ENCODE assay signal across 17 cellular contexts in the genomic region with DNA sequence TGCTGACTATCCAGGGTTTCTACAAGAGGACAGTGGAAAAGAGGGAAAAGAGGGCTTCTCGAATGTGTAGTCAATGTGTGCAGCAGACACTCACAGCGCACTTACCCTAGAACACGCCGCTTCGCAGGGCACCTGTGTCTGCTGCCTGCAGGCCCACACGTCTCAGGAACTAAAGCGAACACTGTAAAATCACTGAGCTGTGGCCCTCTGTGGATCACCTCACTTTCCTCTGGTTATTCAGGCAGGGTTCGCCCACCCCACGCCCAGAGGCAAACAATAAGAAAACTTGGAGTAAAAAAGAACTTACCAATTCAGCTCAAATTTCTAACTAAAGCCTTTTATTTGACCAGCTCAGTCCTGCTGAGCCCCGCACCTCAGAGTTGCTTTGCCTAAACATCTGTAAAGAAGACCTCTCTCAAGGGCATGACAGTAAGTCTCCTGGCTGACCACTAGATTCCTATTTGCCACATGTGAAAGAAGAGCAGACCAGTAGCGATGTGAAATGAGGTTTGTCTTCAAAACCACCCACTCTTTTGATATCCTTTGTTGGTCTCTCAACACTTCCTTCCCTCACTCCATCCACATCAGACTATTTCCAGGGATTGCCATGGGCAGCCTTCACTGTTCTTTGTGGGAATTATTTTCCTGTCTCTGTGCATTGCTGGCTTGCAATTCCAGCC. TPM values are rescaled to one million over a fixed set of nuclear protein-coding genes. Genes with fewer than 3 reads are reported as not detected.
DNase-seq lines count a peak whose midpoint lies in the region; ATAC-seq and TF ChIP-seq lines count a peak whose summit lies in the region.
"Had no signal": no experiment of that assay in that cellular context is flagged by ENCODE, and none has a peak within 500 bp of the region (broad histone marks: within the 10 kb centered on the region; RNA-seq: fewer than 3 reads in every experiment).

No MANE protein-coding gene starts in this region.

- no peak for TF ChIP-seq EP300 in esophagus muscularis mucosa (IDR thresholded peaks at IDR 0.05)

- no peaks in the 10 kb centered on the region for H3K36me3 ChIP-seq in CD8-positive, alpha-beta memory T cell (ENCODE audit: insufficient read depth, low read length)
- H3K36me3 ChIP-seq in RWPE2 (ENCODE audit: low read depth) (no peaks in the 10 kb centered on the region), esophagus muscularis mucosa (no peaks in the 10 kb centered on the region), vagina (no peaks in the 10 kb centered on the region), breast epithelium (no peaks in the 10 kb centered on the region)
- H3K36me3 ChIP-seq: pancreas, SJSA1, transverse colon had no signal

- H3K27ac ChIP-seq in CD8-positive, alpha-beta memory T cell (ENCODE audit: low read depth, low read length): no peak overlapping the region
- peak overlapping the region; percentile 92 for H3K27ac ChIP-seq in RWPE2 (ENCODE audit: poor library complexity, severe bottlenecking)
- H3K27ac ChIP-seq in esophagus muscularis mucosa (replicated peaks in 1 of 4): peak overlapping the region in 1 of 4 donors; percentile 10
- no peak overlapping the region for H3K27ac ChIP-seq in vagina
- no peak overlapping the region for H3K27ac ChIP-seq in breast epithelium
- H3K27ac ChIP-seq: pancreas, SJSA1, transverse colon had no signal

- H3K27me3 ChIP-seq in CD8-positive, alpha-beta memory T cell (ENCODE audit: insufficient read depth, low read length, poor library complexity, severe bottlenecking): no peaks in the 10 kb centered on the region
- no peaks in the 10 kb centered on the region for H3K27me3 ChIP-seq in RWPE2 (ENCODE audit: insufficient read depth, poor library complexity, severe bottlenecking)
- H3K27me3 ChIP-seq in esophagus muscularis mucosa: no peaks in the 10 kb centered on the region
- H3K27me3 ChIP-seq in vagina: no peaks in the 10 kb centered on the region
- no peaks in the 10 kb centered on the region for H3K27me3 ChIP-seq in breast epithelium
- H3K27me3 ChIP-seq: pancreas, SJSA1, transverse colon had no signal

- no peak overlapping the region for H3K4me3 ChIP-seq in CD8-positive, alpha-beta memory T cell (ENCODE audit: low read length)
- H3K4me3 ChIP-seq in RWPE2 (ENCODE audit: severe bottlenecking) (no peak overlapping the region), esophagus muscularis mucosa (no peak overlapping the region), vagina (no peak overlapping the region), breast epithelium (no peak overlapping the region)
- H3K4me3 ChIP-seq: pancreas, SJSA1, transverse colon had no signal

- POLR2A ChIA-PET in CD8-positive, alpha-beta memory T cell (lab: Charles Lee): no interaction called here

- H3K9me3 Mint-ChIP-seq in CD8-positive, alpha-beta memory T cell: no peaks in the 10 kb centered on the region

- intact Hi-C loops in esophagus muscularis mucosa (cut with DNase I): no loop called here
- intact Hi-C loops in vagina (cut with DNase I): no loop called here
- intact Hi-C loops in breast epithelium (cut with DNase I; ENCODE audit: low total_unique reads): no loop called here

- WGBS in esophagus muscularis mucosa: 94% methylated on average over 11 of the region's 11 CpGs

- CTCF ChIA-PET in CD8-positive, alpha-beta memory T cell (lab: Charles Lee): no interaction called here

- no peak for ATAC-seq in RWPE2 (ENCODE audit: low read depth)
- ATAC-seq: HepG2 had no signal

- peaks cover 0 to 3% (median 2%) of the 10 kb centered on the region in 3 donors for H3K36me3 Mint-ChIP-seq in CD8-positive, alpha-beta memory T cell

- peak overlapping the region; percentile 5 to 83 (median 54) for H3K27ac Mint-ChIP-seq in CD8-positive, alpha-beta memory T cell

- H3K27me3 Mint-ChIP-seq in CD8-positive, alpha-beta memory T cell: no peaks in the 10 kb centered on the region

- H3K4me3 Mint-ChIP-seq in CD8-positive, alpha-beta memory T cell: peak overlapping the region in 1 of 7 donors; percentile 11

- no peak for TF ChIP-seq POLR2A in esophagus muscularis mucosa (IDR thresholded peaks at IDR 0.05; ENCODE audit: low read depth)
- no peak for TF ChIP-seq POLR2A in vagina (IDR thresholded peaks at IDR 0.05)
- no peak for TF ChIP-seq POLR2A in breast epithelium (IDR thresholded peaks at IDR 0.05)

- peaks cover 69 to 96% (median 96%) of the 10 kb centered on the region in 3 donors for H3K4me1 Mint-ChIP-seq in CD8-positive, alpha-beta memory T cell

- no peaks in the 10 kb centered on the region for H3K9me3 ChIP-seq in CD8-positive, alpha-beta memory T cell (ENCODE audit: low read length)
- no peaks in the 10 kb centered on the region for H3K9me3 ChIP-seq in RWPE2 (ENCODE audit: severe bottlenecking)
- no peaks in the 10 kb centered on the region for H3K9me3 ChIP-seq in esophagus muscularis mucosa
- H3K9me3 ChIP-seq in vagina: no peaks in the 10 kb centered on the region
- H3K9me3 ChIP-seq in breast epithelium: no peaks in the 10 kb centered on the region
- H3K9me3 ChIP-seq: pancreas, transverse colon had no signal

- TF ChIP-seq CTCF in RWPE2 (IDR thresholded peaks at IDR 0.05; ENCODE audit: poor library complexity, severe bottlenecking) (no peak), esophagus muscularis mucosa (IDR thresholded peaks at IDR 0.05) (no peak), vagina (IDR thresholded peaks at IDR 0.05) (no peak), breast epithelium (IDR thresholded peaks at IDR 0.05) (no peak)

- no peak for DNase-seq in CD8-positive, alpha-beta memory T cell
- DNase-seq in RWPE2 (ENCODE audit: low spot score) (no peak), esophagus muscularis mucosa (ENCODE audit: extremely low spot score) (peak; percentile 83), renal cortical epithelial cell (ENCODE audit: low read depth) (peak; percentile 32), vagina (ENCODE audit: extremely low spot score in 2 of 2) (no peak), breast epithelium (ENCODE audit: low spot score in 2 of 2) (no peak), NCI-H1930 (lab: John Stamatoyannopoulos, UW) (no peak)
- DNase-seq: activated CD8-positive, alpha-beta memory T cell treated with anti-CD3 and anti-CD28 coated beads, Interleukin-2, amount 50 U/mL, for 48 hours; activated effector memory CD4-positive, alpha-beta T cell treated with anti-CD3 and anti-CD28 coated beads, Interleukin-2, amount 50 U/mL, for 16 hours; anterior cingulate cortex; HCEC 1CT; NCI-H1417 treated with DMSO at 0.1 percent for 48 hours; NCI-H2171 treated with DMSO at 0.1 percent for 48 hours; pancreas; transverse colon had no signal

- H3K4me1 ChIP-seq in CD8-positive, alpha-beta memory T cell (ENCODE audit: insufficient read depth, low read length): peaks cover 81% of the 10 kb centered on the region
- peaks cover 45% of the 10 kb centered on the region for H3K4me1 ChIP-seq in RWPE2 (ENCODE audit: insufficient read depth, poor library complexity, severe bottlenecking)
- peaks cover 35 to 59% (median 55%) of the 10 kb centered on the region in 4 donors for H3K4me1 ChIP-seq in esophagus muscularis mucosa
- H3K4me1 ChIP-seq in vagina: peaks cover 26% of the 10 kb centered on the region
- H3K4me1 ChIP-seq in breast epithelium: no peaks in the 10 kb centered on the region
- H3K4me1 ChIP-seq: pancreas had no signal

RNA-seq across cellular contexts. Expression of gene DOCK9, which starts 19.3 kb away (rescaled TPM):
- total RNA-seq in CD8-positive, alpha-beta memory T cell: 10 to 100 TPM; 35.4 to 38.9 TPM
- polyA plus RNA-seq in CD8-positive, alpha-beta memory T cell: 23.9 TPM
- total RNA-seq in esophagus muscularis mucosa (100 to 1,000 TPM; 127 to 191 (median 154) TPM), renal cortical epithelial cell (84.4 and 92.7 TPM in 2 replicates), vagina (88.4 TPM), breast epithelium (100 to 1,000 TPM in 1 of 3 donors, 10 to 100 TPM in 2; 85.5 to 155 (median 92.2) TPM)

Comparison
In these comparisons a context has a peak if more than half of its experiments do, and no peak if none do; other contexts are left out.
1. DNase-seq: peak in esophagus muscularis mucosa (single experiment) and renal cortical epithelial cell (single experiment); none in CD8-positive, alpha-beta memory T cell (0 of 5), RWPE2 (single experiment), vagina (0 of 2), breast epithelium (0 of 2) and NCI-H1930 (0 of 2).